8 cellular contexts compared by ENCODE assay signal in genomic region chr18:58180738-58181353, GRCh38.
DNase-seq lines count a peak whose midpoint lies in the region; ATAC-seq and TF ChIP-seq lines count a peak whose summit lies in the region.

No MANE protein-coding gene starts in this region.

- H3K9me3 Mint-ChIP-seq in natural killer cell = no peaks in the 10 kb centered on the region
- H3K9me3 Mint-ChIP-seq in natural killer cell treated with Interleukin-12 subunit alpha and Interleukin-12 subunit beta and Interleukin-15 and Interleukin-18, amount 100 ng/mL, for 72 hours = no peaks in the 10 kb centered on the region

- H3K4me3 Mint-ChIP-seq in natural killer cell = no peak overlapping the region
- H3K4me3 Mint-ChIP-seq in natural killer cell treated with Interleukin-12 subunit alpha and Interleukin-12 subunit beta and Interleukin-15 and Interleukin-18, amount 100 ng/mL, for 72 hours = no peak overlapping the region

- peak in 1 of 3 donors; percentile 72 for ATAC-seq in natural killer cell
- ATAC-seq in natural killer cell treated with Interleukin-12 subunit alpha and Interleukin-12 subunit beta and Interleukin-15 and Interleukin-18, amount 100 ng/mL, for 72 hours = no peak
- ATAC-seq in GM21381 (IDR thresholded peaks at IDR 0.05; ENCODE audit: unreplicated experiment) = no peak

- intact Hi-C loops in natural killer cell (cut with micrococcal nuclease) = loop anchor here (1.0 to 5.0 kb wide), 2 partner anchors 138 to 299 kb away; no protein-coding TSS in a partner anchor

- H3K4me1 Mint-ChIP-seq in natural killer cell = no peaks in the 10 kb centered on the region
- no peaks in the 10 kb centered on the region for H3K4me1 Mint-ChIP-seq in natural killer cell treated with Interleukin-12 subunit alpha and Interleukin-12 subunit beta and Interleukin-15 and Interleukin-18, amount 100 ng/mL, for 72 hours (ENCODE audit: low read depth in 2 of 2)

- no peak overlapping the region for H3K27ac Mint-ChIP-seq in natural killer cell
- no peak overlapping the region for H3K27ac Mint-ChIP-seq in natural killer cell treated with Interleukin-12 subunit alpha and Interleukin-12 subunit beta and Interleukin-15 and Interleukin-18, amount 100 ng/mL, for 72 hours

- peak; percentile 83 for TF ChIP-seq CTCF in natural killer cell (IDR thresholded peaks at IDR 0.05)

- peak; percentile 34 for DNase-seq in natural killer cell
- no peak for DNase-seq in natural killer cell treated with Interleukin-12 subunit alpha and Interleukin-12 subunit beta and Interleukin-15 and Interleukin-18, amount 100 ng/mL, for 72 hours (ENCODE audit: low spot score)
- DNase-seq in NCI-H2029 (lab: John Stamatoyannopoulos, UW) = peak; percentile 33
- peak; percentile 11 to 38 (median 26) for DNase-seq in activated CD4-positive, CD25-positive, alpha-beta regulatory T cell (lab: John Stamatoyannopoulos, UW)
- peak; percentile 80 for DNase-seq in cerebellum (ENCODE audit: low spot score)
- peak; percentile 63 for DNase-seq in medulla oblongata (ENCODE audit: extremely low spot score)
- DNase-seq in stimulated activated CD8-positive, alpha-beta memory T cell treated with anti-CD3 and anti-CD28 coated beads, Interleukin-7, amount 100 ng/mL, for 4 hours (ENCODE audit: low read depth in 2 of 2) = peak; percentile 32 to 36

- no peaks in the 10 kb centered on the region for H3K36me3 Mint-ChIP-seq in natural killer cell
- H3K36me3 Mint-ChIP-seq in natural killer cell treated with Interleukin-12 subunit alpha and Interleukin-12 subunit beta and Interleukin-15 and Interleukin-18, amount 100 ng/mL, for 72 hours = no peaks in the 10 kb centered on the region

- peaks cover 5 to 8% of the 10 kb centered on the region in 2 donors for H3K27me3 Mint-ChIP-seq in natural killer cell (ENCODE audit: low read depth in 2 of 2)
- peaks cover 0 to 2% of the 10 kb centered on the region in 2 donors for H3K27me3 Mint-ChIP-seq in natural killer cell treated with Interleukin-12 subunit alpha and Interleukin-12 subunit beta and Interleukin-15 and Interleukin-18, amount 100 ng/mL, for 72 hours
